8 cellular contexts compared by ENCODE assay signal in genomic region chr22:17368144-17368726, GRCh38. TPM values are rescaled to one million over a fixed set of nuclear protein-coding genes. Genes with fewer than 3 reads are reported as not detected.
DNase-seq lines count a peak whose midpoint lies in the region; ATAC-seq and TF ChIP-seq lines count a peak whose summit lies in the region.

No MANE protein-coding gene starts in this region.

- peaks cover 72% of the 10 kb centered on the region for H3K27me3 Mint-ChIP-seq in activated naive CD4-positive, alpha-beta T cell treated with anti-CD3 and anti-CD28 coated beads, Interleukin-2, amount 10 ng/mL, durations not matched to agents 7 days and 5 days

- intact Hi-C loops in ascending aorta (cut with DNase I) (no loop called here), lower leg skin (cut with DNase I; ENCODE audit: low total_unique reads) (no loop called here), testis (cut with DNase I; ENCODE audit: low total_unique reads) (no loop called here)

- WGBS in lower leg skin, 2 donors = 2 to 3% methylated on average over 18 of the region's 18 CpGs
- WGBS in testis, 2 donors = 1 to 2% methylated on average over 18 of the region's 18 CpGs

- H3K4me1 ChIP-seq in ascending aorta (peaks cover 3 to 12% of the 10 kb centered on the region in 2 donors), testis (peaks cover 9% of the 10 kb centered on the region)

- H3K27ac Mint-ChIP-seq in activated naive CD4-positive, alpha-beta T cell treated with anti-CD3 and anti-CD28 coated beads, Interleukin-2, amount 10 ng/mL, durations not matched to agents 7 days and 5 days = no peak overlapping the region

- no peaks in the 10 kb centered on the region for H3K9me3 Mint-ChIP-seq in activated naive CD4-positive, alpha-beta T cell treated with anti-CD3 and anti-CD28 coated beads, Interleukin-2, amount 10 ng/mL, durations not matched to agents 7 days and 5 days

- no peak for TF ChIP-seq POLR2A in lower leg skin (IDR thresholded peaks at IDR 0.05)
- no peak for TF ChIP-seq POLR2A in testis (IDR thresholded peaks at IDR 0.05)
- no peak for TF ChIP-seq POLR2A in GM18505 (IDR thresholded peaks at IDR 0.05; ENCODE audit: borderline replicate concordance, extremely low read depth, insufficient read depth, insufficient read length)

- peaks cover 12% of the 10 kb centered on the region for H3K27me3 ChIP-seq in ascending aorta
- no peaks in the 10 kb centered on the region for H3K27me3 ChIP-seq in testis

- H3K4me1 Mint-ChIP-seq in activated naive CD4-positive, alpha-beta T cell treated with anti-CD3 and anti-CD28 coated beads, Interleukin-2, amount 10 ng/mL, durations not matched to agents 7 days and 5 days = peaks cover 27% of the 10 kb centered on the region

- H3K4me3 ChIP-seq in ascending aorta (peak overlapping the region; percentile 57 to 62), lower leg skin (ENCODE audit: low read depth, poor library complexity, severe bottlenecking) (peak overlapping the region; percentile 3), testis (peak overlapping the region; percentile 55 to 57)

- no peak for DNase-seq in activated naive CD4-positive, alpha-beta T cell treated with anti-CD3 and anti-CD28 coated beads, Interleukin-2, amount 10 ng/mL, durations not matched to agents 7 days and 5 days
- DNase-seq in activated naive CD4-positive, alpha-beta T cell (lab: John Stamatoyannopoulos, UW) = no peak
- DNase-seq in ascending aorta (ENCODE audit: low spot score in 2 of 2) = no peak
- no peak for DNase-seq in lower leg skin (ENCODE audit: low spot score in 2 of 2)
- peak; percentile 53 for DNase-seq in testis
- no peak for DNase-seq in MV-4-11 (lab: John Stamatoyannopoulos, UW)
- no peak for DNase-seq in iPS-NIHi7 (ENCODE audit: extremely low spot score)

- H3K27ac ChIP-seq in ascending aorta (no peak overlapping the region), testis (peak overlapping the region in 1 of 2 donors; percentile 1)

- H3K36me3 Mint-ChIP-seq in activated naive CD4-positive, alpha-beta T cell treated with anti-CD3 and anti-CD28 coated beads, Interleukin-2, amount 10 ng/mL, durations not matched to agents 7 days and 5 days = no peaks in the 10 kb centered on the region

- H3K4me3 Mint-ChIP-seq in activated naive CD4-positive, alpha-beta T cell treated with anti-CD3 and anti-CD28 coated beads, Interleukin-2, amount 10 ng/mL, durations not matched to agents 7 days and 5 days = peak overlapping the region; percentile 47

- no peaks in the 10 kb centered on the region for H3K9me3 ChIP-seq in ascending aorta
- H3K9me3 ChIP-seq in testis = no peaks in the 10 kb centered on the region

- no peak for TF ChIP-seq CTCF in ascending aorta (IDR thresholded peaks at IDR 0.05)
- TF ChIP-seq CTCF in lower leg skin (IDR thresholded peaks at IDR 0.05) = no peak
- no peak for TF ChIP-seq CTCF in testis (IDR thresholded peaks at IDR 0.05)

- CTCF ChIA-PET in activated naive CD4-positive, alpha-beta T cell treated with anti-CD3 and anti-CD28 coated beads, Interleukin-2, amount 10 ng/mL, durations not matched to agents 7 days and 5 days (lab: Charles Lee) = interaction anchor here (1.0 kb wide), 1 partner anchor 102 kb away, joined by 3 read pairs; no protein-coding TSS in a partner anchor

- no peak for ATAC-seq in GM18505 (IDR thresholded peaks at IDR 0.05; ENCODE audit: unreplicated experiment)

- H3K36me3 ChIP-seq in ascending aorta (no peaks in the 10 kb centered on the region), testis (ENCODE audit: low read depth, missing control alignments) (no peaks in the 10 kb centered on the region)

RNA-seq across cellular contexts. Expression of gene CECR2, which starts 1.0 kb away (rescaled TPM):
- total RNA-seq in ascending aorta (1.4 TPM), lower leg skin (1 to 10 TPM; 1.8 to 2.7 (median 2.2) TPM), testis (10 to 100 TPM; 16.8 to 18.7 TPM)
- 7.1 TPM for polyA plus RNA-seq in testis (ENCODE audit: insufficient read depth, low read depth, low replicate concordance)

Comparison
In these comparisons a context has a peak if more than half of its experiments do, and no peak if none do; other contexts are left out.
1. H3K4me3 ChIP-seq: peak in every context shown above with its lines; median percentile 60 in ascending aorta; 56 in testis; 3 in lower leg skin.